Comparison of ENCODE assay signal across 9 cellular contexts in the genomic region with DNA sequence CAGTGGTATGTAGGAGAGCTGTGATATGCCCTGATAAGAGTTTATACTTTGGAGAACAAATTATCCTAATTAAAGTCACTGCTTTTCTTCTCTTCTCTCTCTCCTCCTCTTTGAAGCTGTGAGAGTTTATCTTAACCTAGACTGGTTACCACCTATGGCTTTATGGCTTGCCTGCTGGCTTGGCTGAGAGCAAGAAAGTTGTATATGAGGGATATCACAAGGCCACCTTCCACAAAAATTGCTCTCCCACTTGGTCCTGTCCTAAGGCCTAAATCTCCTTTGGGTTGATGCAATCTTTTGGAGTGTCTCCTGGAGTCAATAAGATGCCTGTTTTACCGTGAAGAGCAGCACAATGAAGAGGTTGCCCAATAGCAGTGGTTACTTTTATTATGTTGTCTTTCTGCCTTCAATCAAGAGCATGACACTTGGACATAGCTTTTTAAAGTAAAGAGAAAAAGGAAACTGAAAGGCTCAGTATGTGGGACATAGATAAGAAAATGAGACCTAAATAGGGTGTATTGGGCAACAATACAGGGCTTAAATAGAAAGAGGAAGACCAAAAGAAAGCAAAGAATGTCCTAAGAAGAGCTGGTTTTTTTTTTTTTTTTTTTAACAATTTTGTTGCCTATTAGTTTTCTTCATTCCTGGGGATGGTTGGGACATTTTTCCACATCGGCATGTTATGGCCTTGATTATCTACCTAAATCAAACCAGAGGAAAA. TPM values are rescaled to one million over a fixed set of nuclear protein-coding genes. Genes with fewer than 3 reads are reported as not detected.
A peak's percentile ranks its signal among the peaks of the same experiment; 100 is the strongest.
DNase-seq lines count a peak whose midpoint lies in the region; ATAC-seq and TF ChIP-seq lines count a peak whose summit lies in the region.
"Had no signal": no experiment of that assay in that cellular context is flagged by ENCODE, and none has a peak within 500 bp of the region (broad histone marks: within the 10 kb centered on the region; RNA-seq: fewer than 3 reads in every experiment).

No MANE protein-coding gene starts in this region.

- H3K27ac Mint-ChIP-seq in mesothelial cell of epicardium: peak overlapping the region; percentile 90
- H3K27ac Mint-ChIP-seq in T-cell: no peak overlapping the region

- H3K27me3 Mint-ChIP-seq in mesothelial cell of epicardium (ENCODE audit: low read depth): no peaks in the 10 kb centered on the region
- peaks cover 4 to 20% of the 10 kb centered on the region in 2 donors for H3K27me3 Mint-ChIP-seq in T-cell

- POLR2A ChIA-PET in GM10248 (lab: Yijun Ruan, JAX): no interaction called here
- POLR2A ChIA-PET in T-cell (lab: Charles Lee): interaction anchor here in 1 of 2 donors (0.6 kb wide), 2 partner anchors 65 to 703 kb away, joined by 3 to 4 read pairs; no protein-coding TSS in a partner anchor

- TF ChIP-seq CTCF in GM10248 (IDR thresholded peaks at IDR 0.05; ENCODE audit: control extremely low read depth, extremely low read depth, low read depth, missing control alignments) (no peak), mesothelial cell of epicardium (IDR thresholded peaks at IDR 0.05; ENCODE audit: unreplicated experiment) (no peak)

- CTCF ChIA-PET in GM10248 (lab: Yijun Ruan, JAX) (interaction anchor here (1.1 to 3.5 kb wide), 4 partner anchors 9 to 233 kb away, joined by 3 to 13 read pairs (median 4); no protein-coding TSS in a partner anchor), T-cell (lab: Charles Lee) (interaction anchor here in 1 of 2 donors (0.5 to 0.7 kb wide), 2 partner anchors 35 to 1053 kb away, joined by 4 to 9 read pairs; no protein-coding TSS in a partner anchor)

- H3K36me3 Mint-ChIP-seq in mesothelial cell of epicardium (peaks cover 9% of the 10 kb centered on the region), T-cell (no peaks in the 10 kb centered on the region)

- H3K4me3 Mint-ChIP-seq in mesothelial cell of epicardium (no peak overlapping the region), T-cell (no peak overlapping the region)

- H3K9me3 Mint-ChIP-seq in mesothelial cell of epicardium (no peaks in the 10 kb centered on the region), T-cell (no peaks in the 10 kb centered on the region)

- DNase-seq in GM10248 (ENCODE audit: extremely low spot score) (peak; percentile 26), SIG-M5 treated with dmso at 0.1 percent for 504 hours (lab: John Stamatoyannopoulos, UW; ENCODE audit: unreplicated experiment) (peak; percentile 87), mesothelial cell of epicardium (ENCODE audit: low spot score in 2 of 2, unreplicated experiment in 2 of 2) (no peak), T-cell (no peak), NCI-H524 treated with DMSO at 0.1 percent for 48 hours (lab: John Stamatoyannopoulos, UW) (no peak)
- no peak for DNase-seq in NK-92 treated with Interleukin-12 subunit alpha and Interleukin-12 subunit beta, amount 100 ng/mL, for 24 hours (lab: John Stamatoyannopoulos, UW)
- DNase-seq: NCI-H1092 treated with DMSO at 0.1 percent for 48 hours had no signal

- ATAC-seq in HG02763 (IDR thresholded peaks at IDR 0.05; ENCODE audit: unreplicated experiment) (peak; percentile 57), GM18873 (IDR thresholded peaks at IDR 0.05; ENCODE audit: low FRiP score, unreplicated experiment) (no peak), T-cell (replicated peaks in 1 of 4) (no peak)

- peaks cover 60% of the 10 kb centered on the region for H3K4me1 Mint-ChIP-seq in mesothelial cell of epicardium
- peaks cover 0 to 3% (median 0%) of the 10 kb centered on the region in 3 donors for H3K4me1 Mint-ChIP-seq in T-cell

RNA-seq across cellular contexts. Expression of gene GUCY1A1, which starts 9.2 kb away (rescaled TPM):
- total RNA-seq in mesothelial cell of epicardium (49.1 to 52.3 TPM (median 52.2 TPM) in 3 replicates), T-cell (under 1 TPM; 0.33 to 0.45 (median 0.44) TPM)

Comparison
In these comparisons a context has a peak if more than half of its experiments do, and no peak if none do; other contexts are left out.
1. DNase-seq: peak in GM10248 (single experiment) and SIG-M5 treated with dmso at 0.1 percent for 504 hours (single experiment); none in mesothelial cell of epicardium (0 of 2), T-cell (0 of 34), NK-92 treated with Interleukin-12 subunit alpha and Interleukin-12 subunit beta, amount 100 ng/mL, for 24 hours (single experiment) and NCI-H524 treated with DMSO at 0.1 percent for 48 hours (single experiment).
2. RNA of gene GUCY1A1, which starts 9.2 kb away (total RNA-seq): 49.1 to 52.3 TPM in mesothelial cell of epicardium; 0.33 to 0.45 TPM in T-cell; every median in the first group is over 10 times any median in the second.